13 cellular contexts compared by ENCODE assay signal in the genomic region with DNA sequence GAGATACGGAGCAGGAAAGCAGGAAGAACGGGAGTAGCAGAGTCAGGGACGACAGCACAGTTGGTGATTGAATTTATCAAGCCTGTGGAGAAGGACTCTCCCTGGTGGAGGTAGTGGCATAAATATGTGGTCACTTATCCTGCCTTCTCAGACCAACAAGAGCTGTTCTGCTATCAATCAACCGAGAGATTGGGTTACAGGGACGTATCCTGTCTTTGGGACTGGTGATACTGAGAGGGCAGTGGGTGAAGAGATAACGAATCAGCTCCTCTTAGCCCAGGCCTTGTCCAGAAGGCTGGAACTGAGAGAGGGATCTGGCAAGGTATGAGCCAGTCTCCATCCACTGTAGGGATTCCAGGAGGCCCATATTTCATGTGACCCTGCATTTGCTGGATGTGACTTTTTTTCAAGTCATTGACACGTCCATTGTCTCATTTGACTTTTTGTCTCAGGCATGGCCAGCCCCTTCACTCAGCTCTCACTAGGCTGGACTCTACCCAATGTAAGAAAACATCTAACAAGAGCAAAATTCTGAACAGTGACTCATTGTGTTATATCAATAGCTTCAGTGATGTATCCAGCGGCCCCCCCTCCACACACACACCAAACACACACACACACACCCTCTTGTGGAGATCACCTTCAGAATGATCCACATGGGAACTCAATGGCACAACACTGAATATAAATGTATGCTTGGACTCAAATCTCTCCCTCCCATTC. TPM values are rescaled to one million over a fixed set of nuclear protein-coding genes. Genes with fewer than 3 reads are reported as not detected.
DNase-seq lines count a peak whose midpoint lies in the region; ATAC-seq and TF ChIP-seq lines count a peak whose summit lies in the region.
"Had no signal": no experiment of that assay in that cellular context is flagged by ENCODE, and none has a peak within 500 bp of the region (broad histone marks: within the 10 kb centered on the region; RNA-seq: fewer than 3 reads in every experiment).

No MANE protein-coding gene starts in this region.

- H3K4me1 ChIP-seq in osteoblast (ENCODE audit: insufficient read depth, low read length) (peaks cover 44% of the 10 kb centered on the region), right cardiac atrium (ENCODE audit: control insufficient read depth, insufficient read depth, low read length) (peaks cover 7% of the 10 kb centered on the region)

- no peak overlapping the region for H3K4me2 ChIP-seq in osteoblast (ENCODE audit: insufficient read depth, low read length)

- no peaks in the 10 kb centered on the region for H3K36me3 ChIP-seq in osteoblast (ENCODE audit: insufficient read depth, low read length)

- intact Hi-C loops in right cardiac atrium (cut with DNase I), result no loop called here

- ATAC-seq in GM18861 (IDR thresholded peaks at IDR 0.05; ENCODE audit: unreplicated experiment), result no peak
- ATAC-seq in right cardiac atrium, result no peak
- ATAC-seq: naive thymus-derived CD4-positive, alpha-beta T cell; Right ventricle myocardium inferior had no signal

- 52% methylated on average over 8 of the region's 8 CpGs for WGBS in right cardiac atrium

- H3K79me2 ChIP-seq in osteoblast (ENCODE audit: insufficient read depth, low read length), result no peaks in the 10 kb centered on the region

- H3K27ac ChIP-seq in cingulate gyrus (ENCODE audit: low read depth, low read length) (peak overlapping the region; percentile 44), osteoblast (ENCODE audit: low read depth, low read length) (peak overlapping the region; percentile 47), right cardiac atrium (ENCODE audit: low read length) (no peak overlapping the region)

- peak; percentile 39 for DNase-seq in Ammon's horn (ENCODE audit: low spot score)
- DNase-seq in RPMI7951 (ENCODE audit: low read depth), result peak; percentile 43
- DNase-seq in osteoblast (ENCODE audit: insufficient read length, low spot score, missing footprints), result no peak
- no peak for DNase-seq in NCI-H146 treated with DMSO at 0.1 percent for 48 hours (lab: John Stamatoyannopoulos, UW; ENCODE audit: unreplicated experiment)
- DNase-seq in right cardiac atrium, result no peak
- DNase-seq in NCI-H2107 treated with DMSO at 0.1 percent for 48 hours (lab: John Stamatoyannopoulos, UW; ENCODE audit: unreplicated experiment), result no peak
- DNase-seq: activated T-cell treated with anti-CD3 and anti-CD28 coated beads, Interleukin-2, amount 50 U/mL, for 72 hours; naive thymus-derived CD4-positive, alpha-beta T cell; NCI-H524 had no signal

- H3K27me3 ChIP-seq in osteoblast (ENCODE audit: insufficient read depth, low read length) (no peaks in the 10 kb centered on the region), right cardiac atrium (ENCODE audit: control insufficient read depth, insufficient read depth) (no peaks in the 10 kb centered on the region)

- no peaks in the 10 kb centered on the region for H4K20me1 ChIP-seq in osteoblast (ENCODE audit: insufficient read depth, low read length)

- no peak for TF ChIP-seq CTCF in osteoblast (IDR thresholded peaks at IDR 0.05; ENCODE audit: extremely low read depth, low read depth, low read length)

- H3K9me3 ChIP-seq in osteoblast (ENCODE audit: low read depth, low read length) (no peaks in the 10 kb centered on the region), right cardiac atrium (ENCODE audit: control insufficient read depth, low read length) (no peaks in the 10 kb centered on the region)

- H3K4me3 ChIP-seq in osteoblast (ENCODE audit: insufficient read depth, low read length) (no peak overlapping the region), right cardiac atrium (ENCODE audit: low read length) (no peak overlapping the region)

- H2AFZ ChIP-seq in osteoblast (ENCODE audit: low read length), result peak overlapping the region; percentile 37

RNA-seq across cellular contexts. Expression of gene C1orf116, which starts 11.3 kb away (rescaled TPM):
- 0.10 and 0.12 TPM in 2 replicates for total RNA-seq in RPMI7951 (2014; rRNA removed; shearing (Covaris generic))
- total RNA-seq in osteoblast (not detected in 2 replicates), right cardiac atrium (under 1 TPM in 3 of 4 donors, not detected in 1; 0.06 to 0.14 (median 0.08) TPM)
- 0.05 TPM for polyA plus RNA-seq in right cardiac atrium
- polyA plus RNA-seq: naive thymus-derived CD4-positive, alpha-beta T cell had no signal

RNA-seq across cellular contexts. Expression of gene YOD1, which starts 29.7 kb away (rescaled TPM):
- 6.9 and 7.8 TPM in 2 replicates for total RNA-seq in RPMI7951 (2014; rRNA removed; shearing (Covaris generic))
- total RNA-seq in osteoblast (8.0 and 8.3 TPM in 2 replicates), right cardiac atrium (1 to 10 TPM; 4.6 to 5.0 (median 4.8) TPM)
- polyA plus RNA-seq in right cardiac atrium, result 1.6 TPM

RNA-seq across cellular contexts. Expression of gene PFKFB2, which starts 31.8 kb away (rescaled TPM):
- total RNA-seq in RPMI7951 (2014; rRNA removed; shearing (Covaris generic)), result 2.8 and 3.2 TPM in 2 replicates
- total RNA-seq in osteoblast, result 14.5 and 17.7 TPM in 2 replicates
- total RNA-seq in right cardiac atrium, result 10 to 100 TPM; 16.4 to 29.7 (median 21.7) TPM
- polyA plus RNA-seq in right cardiac atrium, result 9.4 TPM

RNA-seq across cellular contexts. Expression of gene FCAMR, which starts 51.0 kb away (rescaled TPM):
- not detected in 2 replicates for total RNA-seq in RPMI7951 (2014; rRNA removed; shearing (Covaris generic))
- total RNA-seq in osteoblast (not detected in 2 replicates), right cardiac atrium (not detected)
- not detected for polyA plus RNA-seq in right cardiac atrium
- total RNA-seq: activated T-cell treated with anti-CD3 and anti-CD28 coated beads, Interleukin-2, amount 50 U/mL, for 72 hours; Daoy; naive thymus-derived CD4-positive, alpha-beta T cell; Right ventricle myocardium inferior had no signal
- polyA plus RNA-seq: naive thymus-derived CD4-positive, alpha-beta T cell had no signal

Comparison
In these comparisons a context has a peak if more than half of its experiments do, and no peak if none do; other contexts are left out.
1. DNase-seq: peak in Ammon's horn (single experiment) and RPMI7951 (single experiment); none in osteoblast (single experiment), NCI-H146 treated with DMSO at 0.1 percent for 48 hours (single experiment), right cardiac atrium (0 of 3) and NCI-H2107 treated with DMSO at 0.1 percent for 48 hours (single experiment).